ENCODE assay signal across 17 cellular contexts in genomic region chr6:127582777-127583462, GRCh38. TPM values are rescaled to one million over a fixed set of nuclear protein-coding genes. Genes with fewer than 3 reads are reported as not detected.
DNase-seq lines count a peak whose midpoint lies in the region; ATAC-seq and TF ChIP-seq lines count a peak whose summit lies in the region.
"Had no signal": no experiment of that assay in that cellular context is flagged by ENCODE, and none has a peak within 500 bp of the region (broad histone marks: within the 10 kb centered on the region; RNA-seq: fewer than 3 reads in every experiment).

No MANE protein-coding gene starts in this region.

- 82 to 91% methylated on average over 4 of the region's 4 CpGs for whole genome bisulfite sequencing in gastroesophageal sphincter (ENCODE audit: low coverage in 1 of 2), 2 donors

- DNase-seq in Daoy (ENCODE audit: low read depth) (peak; percentile 66), amniotic epithelial cell (ENCODE audit: low read depth) (peak; percentile 75), glomerular visceral epithelial cell (ENCODE audit: extremely low spot score) (peak; percentile 60), superior temporal gyrus (ENCODE audit: extremely low spot score) (no peak), BE2C (no peak), DMS79 (lab: John Stamatoyannopoulos, UW) (no peak)
- DNase-seq: aorta; Caco-2; left ventricle myocardium superior; NCI-H1092 treated with DMSO at 0.1 percent for 48 hours; NCI-H82; stimulated activated CD4-positive, alpha-beta T cell treated with anti-CD3 and anti-CD28 coated beads, Interleukin-2, amount 100 ng/mL, for 24 hours; T-helper 17 cell had no signal

- H3K4me3 ChIP-seq in gastroesophageal sphincter (no peak overlapping the region), BE2C (ENCODE audit: low read depth, low read length) (no peak overlapping the region)
- H3K4me3 ChIP-seq: esophagus muscularis mucosa had no signal

- H3K9me3 ChIP-seq in gastroesophageal sphincter (no peaks in the 10 kb centered on the region), BE2C (no peaks in the 10 kb centered on the region; the same call in 1 of the 2 replicates)
- H3K9me3 ChIP-seq: Caco-2, esophagus muscularis mucosa, neutrophil had no signal

- H3K27ac ChIP-seq in gastroesophageal sphincter = no peak overlapping the region
- H3K27ac ChIP-seq: esophagus muscularis mucosa, neutrophil had no signal

- no peak for TF ChIP-seq EP300 in gastroesophageal sphincter (IDR thresholded peaks at IDR 0.05)

- ATAC-seq in HG03378 (IDR thresholded peaks at IDR 0.05; ENCODE audit: unreplicated experiment) (peak; percentile 61), gastroesophageal sphincter (no peak)
- ATAC-seq: left ventricle myocardium superior, T-helper 17 cell had no signal

- H3K27me3 ChIP-seq in gastroesophageal sphincter = no peaks in the 10 kb centered on the region
- H3K27me3 ChIP-seq in BE2C = peaks cover 5% of the 10 kb centered on the region
- H3K27me3 ChIP-seq: neutrophil had no signal

- TF ChIP-seq CTCF in gastroesophageal sphincter (IDR thresholded peaks at IDR 0.05) (no peak), BE2C (IDR thresholded peaks at IDR 0.05; ENCODE audit: low read depth, low read length) (no peak)

- H3K4me1 ChIP-seq in gastroesophageal sphincter = no peaks in the 10 kb centered on the region
- H3K4me1 ChIP-seq in BE2C = no peaks in the 10 kb centered on the region
- H3K4me1 ChIP-seq: Caco-2, esophagus muscularis mucosa had no signal

- H3K36me3 ChIP-seq in gastroesophageal sphincter (no peaks in the 10 kb centered on the region), BE2C (no peaks in the 10 kb centered on the region)
- H3K36me3 ChIP-seq: esophagus muscularis mucosa, neutrophil had no signal

- TF ChIP-seq POLR2A in gastroesophageal sphincter (IDR thresholded peaks at IDR 0.05) = no peak

RNA-seq across cellular contexts. Expression of gene C6orf58, which starts 5.9 kb away (rescaled TPM):
- total RNA-seq in Daoy (2014; rRNA removed; shearing (Covaris generic)) = 0.39 and 0.69 TPM in 2 replicates
- not detected for total RNA-seq in gastroesophageal sphincter
- not detected for polyA plus RNA-seq in BE2C (2012; ENCODE audit: insufficient read depth, insufficient read length, low read depth)
- total RNA-seq: aorta, Caco-2, esophagus muscularis mucosa, left ventricle myocardium superior, T-helper 17 cell had no signal
- polyA plus RNA-seq: aorta had no signal

Comparison
In these comparisons a context has a peak if more than half of its experiments do, and no peak if none do; other contexts are left out.
1. DNase-seq: peak in Daoy (single experiment), amniotic epithelial cell (single experiment) and glomerular visceral epithelial cell (single experiment); none in superior temporal gyrus (single experiment), BE2C (single experiment) and DMS79 (single experiment).